Comparison of ENCODE assay signal across 8 cellular contexts in genomic region chr4:70705146-70705855, GRCh38. TPM values are rescaled to one million over a fixed set of nuclear protein-coding genes. Genes with fewer than 3 reads are reported as not detected.
DNase-seq lines count a peak whose midpoint lies in the region; ATAC-seq and TF ChIP-seq lines count a peak whose summit lies in the region.

No MANE protein-coding gene starts in this region.

- peak overlapping the region; percentile 9; the same call in 1 of the 2 replicates for H2BK120ac ChIP-seq in IMR-90 (ENCODE audit: low read depth, low read length)

- H3K14ac ChIP-seq in IMR-90 (replicated peaks; ENCODE audit: low read depth, low read length) = peak overlapping the region; percentile 81

- CTCF ChIA-PET in IMR-90 (lab: Yijun Ruan, JAX) = interaction anchor here (0.7 kb wide), 1 partner anchor 49 kb away, joined by 3 read pairs; no protein-coding TSS in a partner anchor

- no peaks in the 10 kb centered on the region for H3K9me3 ChIP-seq in ES-I3 (ENCODE audit: control insufficient read depth, insufficient read depth, low read length)
- no peaks in the 10 kb centered on the region for H3K9me3 ChIP-seq in IMR-90 (ENCODE audit: control insufficient read depth, insufficient read depth, low read length)
- H3K9me3 ChIP-seq in osteoblast (ENCODE audit: low read depth, low read length) = no peaks in the 10 kb centered on the region
- no peaks in the 10 kb centered on the region for H3K9me3 ChIP-seq in transverse colon

- no peak for TF ChIP-seq EP300 in transverse colon (IDR thresholded peaks at IDR 0.05; ENCODE audit: low read depth)

- no peak overlapping the region for H2BK20ac ChIP-seq in IMR-90 (ENCODE audit: low read depth, low read length)

- peak overlapping the region; percentile 87 for H3K9ac ChIP-seq in ES-I3 (ENCODE audit: low read depth, low read length)
- H3K9ac ChIP-seq in IMR-90 (ENCODE audit: low read depth, low read length) = peak overlapping the region; percentile 64

- H3K4me2 ChIP-seq in IMR-90 (ENCODE audit: low read depth, low read length) (peak overlapping the region; percentile 93), osteoblast (ENCODE audit: insufficient read depth, low read length) (peak overlapping the region; percentile 95)

- peak overlapping the region; percentile 40 for H3K56ac ChIP-seq in IMR-90 (ENCODE audit: extremely low read depth, insufficient read depth, low read length)

- H3K79me2 ChIP-seq in osteoblast (ENCODE audit: insufficient read depth, low read length) = peaks cover 40% of the 10 kb centered on the region

- dilution Hi-C loops in IMR-90 (cut with HindIII; ENCODE audit: low sequenced_read_pairs, unreplicated experiment) = no loop called here

- H4K20me1 ChIP-seq in IMR-90 (ENCODE audit: insufficient read depth, low read length) (no peaks in the 10 kb centered on the region), osteoblast (ENCODE audit: insufficient read depth, low read length) (peaks cover 3% of the 10 kb centered on the region)

- H3K4me3 ChIP-seq in IMR-90 (ENCODE audit: insufficient read depth, low read depth, low read length) (peak overlapping the region; percentile 67), osteoblast (ENCODE audit: insufficient read depth, low read length) (peak overlapping the region; percentile 79), transverse colon (peak overlapping the region; percentile 82 to 99 (median 91))

- peak overlapping the region; percentile 98 for H2AK9ac ChIP-seq in IMR-90 (replicated peaks; ENCODE audit: low read depth, low read length, poor library complexity)

- no peak overlapping the region for H4K5ac ChIP-seq in IMR-90 (ENCODE audit: low read depth, low read length)

- ATAC-seq in GM21717 (IDR thresholded peaks at IDR 0.05; ENCODE audit: unreplicated experiment) = peak; percentile 60
- ATAC-seq in IMR-90 (ENCODE audit: low read depth) = peak; percentile 73

- H2BK15ac ChIP-seq in IMR-90 (ENCODE audit: low read depth, low read length) = no peak overlapping the region

- H2AFZ ChIP-seq in IMR-90 (replicated peaks; ENCODE audit: low read length, poor library complexity) (peak overlapping the region; percentile 97), osteoblast (ENCODE audit: low read length) (peak overlapping the region; percentile 91)

- H4K91ac ChIP-seq in IMR-90 (ENCODE audit: insufficient read depth, low read depth, low read length) = 0 out of 2 replicates have a peak overlapping the region, but pooled peaks have one; percentile 23

- no TSS peak for BruUV-seq in IMR-90 (replicated peaks; lab: Mats Ljungman, UMichigan)

- intact Hi-C loops in IMR-90 (cut with micrococcal nuclease) (loop anchor here (1.0 to 5.0 kb wide), 2 partner anchors 17 to 72 kb away; partner anchors contain the start of gene UTP3), transverse colon (cut with DNase I; ENCODE audit: low total_unique reads) (loop anchor here (2.0 kb wide), 1 partner anchor 16 kb away; the partner anchor contains the start of gene UTP3)

- no peak overlapping the region for H2AK5ac ChIP-seq in IMR-90 (ENCODE audit: low read depth, low read length)

- DNase-seq in IMR-90 (peak; percentile 46), SK-N-DZ (ENCODE audit: low spot score) (peak; percentile 65), glomerular visceral epithelial cell (ENCODE audit: extremely low spot score) (peak; percentile 79), osteoblast (ENCODE audit: insufficient read length, low spot score, missing footprints) (peak; percentile 93), transverse colon (peak; percentile 77)
- DNase-seq in activated naive CD4-positive, alpha-beta T cell treated with anti-CD3 and anti-CD28 coated beads, Interleukin-2, amount 50 U/mL, for 16 hours = peak; percentile 77

- POLR2A ChIA-PET in IMR-90 (lab: Charles Lee; ENCODE audit: unreplicated experiment) = no interaction called here

- H3K27me3 ChIP-seq in IMR-90 (ENCODE audit: control insufficient read depth, insufficient read depth, low read length) = no peaks in the 10 kb centered on the region
- H3K27me3 ChIP-seq in osteoblast (ENCODE audit: insufficient read depth, low read length) = no peaks in the 10 kb centered on the region
- no peaks in the 10 kb centered on the region for H3K27me3 ChIP-seq in transverse colon

- TF ChIP-seq RAD21 in IMR-90 (IDR thresholded peaks at IDR 0.05; ENCODE audit: low read length) = no peak

- H3K4ac ChIP-seq in IMR-90 (ENCODE audit: low read depth, low read length) = peak overlapping the region; percentile 56

- peak overlapping the region; percentile 82 for H3K23ac ChIP-seq in IMR-90 (ENCODE audit: low read depth, low read length)

- peaks cover 18 to 42% of the 10 kb centered on the region in 2 experiments for H3K79me1 ChIP-seq in IMR-90 (ENCODE audit: low read depth in 1 of 2, low read length in 2 of 2)

- H3K27ac ChIP-seq in IMR-90 (ENCODE audit: insufficient read depth, low read length) = peak overlapping the region; percentile 93
- H3K27ac ChIP-seq in osteoblast (ENCODE audit: low read depth, low read length) = peak overlapping the region; percentile 83
- peak overlapping the region; percentile 93 to 99 (median 98) for H3K27ac ChIP-seq in transverse colon

- H3K36me3 ChIP-seq in ES-I3 (ENCODE audit: insufficient read depth, low read length) = no peaks in the 10 kb centered on the region
- no peaks in the 10 kb centered on the region for H3K36me3 ChIP-seq in IMR-90 (ENCODE audit: control insufficient read depth, insufficient read depth, low read length)
- no peaks in the 10 kb centered on the region for H3K36me3 ChIP-seq in osteoblast (ENCODE audit: insufficient read depth, low read length)
- H3K36me3 ChIP-seq in transverse colon = no peaks in the 10 kb centered on the region

- H3K4me1 ChIP-seq in ES-I3 (ENCODE audit: insufficient read depth, low read length) (0 out of 2 replicates have a peak, but pooled peaks cover 7% of the 10 kb centered on the region), IMR-90 (ENCODE audit: control insufficient read depth, insufficient read depth, low read length) (peaks cover 4% of the 10 kb centered on the region; the same call in 1 of the 2 replicates), osteoblast (ENCODE audit: insufficient read depth, low read length) (peaks cover 25% of the 10 kb centered on the region), transverse colon (peaks cover 21 to 33% (median 25%) of the 10 kb centered on the region in 4 donors)

- in situ Hi-C loops in IMR-90 (cut with MboI; ENCODE audit: low sequenced_read_pairs) = no loop called here
- in situ Hi-C loops in transverse colon (cut with MboI; ENCODE audit: low pct_ligation_motif_present in 1 of 4, low pct_unique_long_range_greater_than_20kb in 1 of 4, low sequenced_read_pairs in 3 of 4) = no loop called here

- H4K8ac ChIP-seq in IMR-90 (ENCODE audit: low read depth in 2 of 2, low read length in 2 of 2) = peak overlapping the region; percentile 13 to 60; a peak in 3 of 4 replicates

- peak overlapping the region; percentile 97 for H2BK5ac ChIP-seq in IMR-90 (ENCODE audit: low read depth, low read length, poor library complexity, severe bottlenecking)

- WGBS in IMR-90 (ENCODE audit: extremely low coverage in 2 of 2, insufficient read length in 1 of 2), 2 experiments = 0% methylated on average over 46 of the region's 84 CpGs; no CpG with 5 or more reads in 1 of the 2 experiments
- WGBS in transverse colon (ENCODE audit: low coverage in 1 of 2), 2 donors = 0% methylated on average over 49 of the region's 84 CpGs; no CpG with 5 or more reads in 1 of the 2 donors

- H3K18ac ChIP-seq in IMR-90 (ENCODE audit: low read depth, low read length) = peak overlapping the region; percentile 58; the same call in 1 of the 2 replicates

- TF ChIP-seq POLR2A in IMR-90 (IDR thresholded peaks at IDR 0.05; ENCODE audit: low read depth, low read length) = peak; percentile 53
- peak; percentile 61 for TF ChIP-seq POLR2A in transverse colon (IDR thresholded peaks at IDR 0.05)

- peaks cover 6% of the 10 kb centered on the region for H3K9me1 ChIP-seq in IMR-90 (ENCODE audit: insufficient read depth, low read length)

- no peak for TF ChIP-seq CTCF in IMR-90 (conservative IDR thresholded peaks at IDR 0.05; ENCODE audit: low read depth, low read length)
- TF ChIP-seq CTCF in osteoblast (IDR thresholded peaks at IDR 0.05; ENCODE audit: extremely low read depth, low read depth, low read length) = no peak
- no peak for TF ChIP-seq CTCF in transverse colon (IDR thresholded peaks at IDR 0.05)

TF ChIP-seq in IMR-90, 13 proteins besides CTCF, POLR2A, EP300 and RAD21 (continues in another document):
- TF ChIP-seq RFX5 (IDR thresholded peaks at IDR 0.05; ENCODE audit: low read depth, low read length) = no peak
- TF ChIP-seq MAZ (IDR thresholded peaks at IDR 0.05; ENCODE audit: borderline replicate concordance, low read depth, low read length) = peak; percentile 32; the same call in 1 of the 2 replicates

RNA-seq across cellular contexts. Expression of gene RUFY3, which starts 16.5 kb away (rescaled TPM):
- total RNA-seq in IMR-90 (2012; rRNA removed) (28.9 and 41.1 TPM in 2 replicates), osteoblast (82.5 and 90.2 TPM in 2 replicates), transverse colon (10 to 100 TPM; 39.6 to 93.9 (median 50.8) TPM)
- polyA plus RNA-seq in IMR-90 (2012; rRNA removed) = 19.6 and 20.3 TPM in 2 replicates
- 3.6 and 4.6 TPM in 2 replicates for polyA plus RNA-seq in IMR-90 (2012; cell fraction: cytosol; rRNA removed)
- 18.9 and 93.0 TPM in 2 replicates for polyA plus RNA-seq in IMR-90 (2012; cell fraction: nucleus; rRNA removed; ENCODE audit: low replicate concordance)
- polyA plus RNA-seq in SK-N-DZ (2014; cell fraction: cytosol; rRNA removed) = 84.5 and 89.6 TPM in 2 replicates
- 109 and 112 TPM in 2 replicates for polyA plus RNA-seq in SK-N-DZ (2014; cell fraction: nucleus; rRNA removed)

RNA-seq across cellular contexts. Expression of gene UTP3, which starts 17.0 kb away (rescaled TPM):
- 14.9 and 26.1 TPM in 2 replicates for total RNA-seq in IMR-90 (2012; rRNA removed)
- polyA plus RNA-seq in IMR-90 (2012; rRNA removed) = 29.8 and 30.7 TPM in 2 replicates
- 9.5 and 9.7 TPM in 2 replicates for polyA plus RNA-seq in IMR-90 (2012; cell fraction: cytosol; rRNA removed)
- polyA plus RNA-seq in IMR-90 (2012; cell fraction: nucleus; rRNA removed; ENCODE audit: low replicate concordance) = 3.2 and 7.0 TPM in 2 replicates
- 9.2 and 10.1 TPM in 2 replicates for polyA plus RNA-seq in SK-N-DZ (2014; cell fraction: cytosol; rRNA removed)
- polyA plus RNA-seq in SK-N-DZ (2014; cell fraction: nucleus; rRNA removed) = 5.3 and 6.9 TPM in 2 replicates
- total RNA-seq in osteoblast = 14.5 and 15.0 TPM in 2 replicates
- total RNA-seq in transverse colon = 10 to 100 TPM in 3 of 4 donors, 1 to 10 TPM in 1; 3.7 to 23.1 (median 19.4) TPM

RNA-seq across cellular contexts. Expression of gene JCHAIN, which starts 39.0 kb away (rescaled TPM):
- total RNA-seq in IMR-90 (2012; rRNA removed) (0.72 and 0.83 TPM in 2 replicates), osteoblast (2.2 and 2.9 TPM in 2 replicates), transverse colon (1,000 to 10,000 TPM in 1 of 4 donors, 100 to 1,000 TPM in 1, 10 to 100 TPM in 2; 38.2 to 1,497 (median 176) TPM)
- polyA plus RNA-seq in IMR-90 (2012; rRNA removed) = 0.49 and 0.86 TPM in 2 replicates
- polyA plus RNA-seq in IMR-90 (2012; cell fraction: cytosol; rRNA removed) = 0.12 and 1.0 TPM in 2 replicates
- 0.29 TPM in 1 of 2 replicates, not detected in the other for polyA plus RNA-seq in IMR-90 (2012; cell fraction: nucleus; rRNA removed; ENCODE audit: low replicate concordance)
- not detected in 2 replicates for polyA plus RNA-seq in SK-N-DZ (2014; cell fraction: cytosol; rRNA removed)
- polyA plus RNA-seq in SK-N-DZ (2014; cell fraction: nucleus; rRNA removed) = not detected in 2 replicates

Comparison
In these comparisons a context has a peak if more than half of its experiments do, and no peak if none do; other contexts are left out.
1. Peak in every context shown above with its lines: DNase-seq, ATAC-seq, H3K4me3 ChIP-seq and H3K27ac ChIP-seq.